In the genomic region with DNA sequence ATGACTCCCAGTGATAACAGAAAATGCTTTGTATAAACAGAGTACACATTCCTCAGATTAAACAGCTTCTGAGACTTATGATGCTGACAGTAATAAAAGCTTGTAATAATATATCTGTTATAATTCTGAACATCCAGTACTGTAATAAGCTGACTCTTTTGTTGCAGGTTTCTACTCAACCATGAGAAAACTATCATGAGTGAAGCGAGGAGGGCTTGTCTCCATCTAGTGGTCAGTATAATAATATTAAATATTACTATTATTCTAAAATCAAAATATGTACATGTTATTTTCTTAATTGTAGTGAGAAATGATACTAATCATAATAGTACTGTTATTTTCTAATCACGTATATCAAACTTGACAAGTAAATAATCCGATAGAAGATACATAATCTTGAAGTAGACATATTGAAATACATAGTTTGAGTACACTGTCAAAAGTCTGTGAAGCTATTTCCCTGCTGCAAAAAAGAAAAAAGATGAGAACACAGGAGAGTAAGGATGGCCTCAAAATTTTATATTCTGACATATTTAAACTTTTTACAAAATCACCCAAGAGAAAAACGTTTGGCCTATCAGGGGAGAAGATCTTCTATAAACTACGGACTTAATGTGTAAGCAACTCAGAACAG, we compare ENCODE assay signal across 8 cellular contexts.
A peak's percentile ranks its signal among the peaks of the same experiment; 100 is the strongest.
DNase-seq lines count a peak whose midpoint lies in the region; ATAC-seq and TF ChIP-seq lines count a peak whose summit lies in the region.

No MANE protein-coding gene starts in this region.

- no peaks in the 10 kb centered on the region for H3K9me2 ChIP-seq in Karpas-422 (replicated peaks; ENCODE audit: insufficient read depth, low read length)

- H3K4me3 Mint-ChIP-seq in activated naive CD4-positive, alpha-beta T cell treated with anti-CD3 and anti-CD28 coated beads, Interleukin-2, amount 10 ng/mL, durations not matched to agents 7 days and 5 days = no peak overlapping the region

- H3K36me3 ChIP-seq in Karpas-422 (ENCODE audit: insufficient read depth, low read length) (no peaks in the 10 kb centered on the region), left lung (no peaks in the 10 kb centered on the region), H7 (replicated peaks; ENCODE audit: control insufficient read depth, insufficient read depth, low read length) (no peaks in the 10 kb centered on the region)

- in situ Hi-C loops in astrocyte of the cerebellum (cut with HindIII; ENCODE audit: low sequenced_read_pairs) = no loop called here

- H3K4me1 ChIP-seq in Karpas-422 (ENCODE audit: low read length) (no peaks in the 10 kb centered on the region), left lung (no peaks in the 10 kb centered on the region)

- H3K27ac Mint-ChIP-seq in activated naive CD4-positive, alpha-beta T cell treated with anti-CD3 and anti-CD28 coated beads, Interleukin-2, amount 10 ng/mL, durations not matched to agents 7 days and 5 days = no peak overlapping the region

- no peak overlapping the region for H3K9ac ChIP-seq in Karpas-422 (ENCODE audit: low read length)

- H3K27me3 ChIP-seq in Karpas-422 (ENCODE audit: low read length) (no peaks in the 10 kb centered on the region), left lung (no peaks in the 10 kb centered on the region), H7 (ENCODE audit: control insufficient read depth, insufficient read depth, low read length) (no peaks in the 10 kb centered on the region)

- CTCF ChIA-PET in activated naive CD4-positive, alpha-beta T cell treated with anti-CD3 and anti-CD28 coated beads, Interleukin-2, amount 10 ng/mL, durations not matched to agents 7 days and 5 days (lab: Charles Lee) = interaction anchor here (0.6 to 2.4 kb wide), 5 partner anchors 294 to 920 kb away, joined by 4 to 13 read pairs (median 7); no protein-coding TSS in a partner anchor

- H3K9me3 ChIP-seq in Karpas-422 (ENCODE audit: low read length) (no peaks in the 10 kb centered on the region), left lung (no peaks in the 10 kb centered on the region)

- no peaks in the 10 kb centered on the region for H3K4me1 Mint-ChIP-seq in activated naive CD4-positive, alpha-beta T cell treated with anti-CD3 and anti-CD28 coated beads, Interleukin-2, amount 10 ng/mL, durations not matched to agents 7 days and 5 days

- intact Hi-C loops in left lung (cut with DNase I) = no loop called here

- no peaks in the 10 kb centered on the region for H3K79me2 ChIP-seq in Karpas-422 (ENCODE audit: low read length)

- no peaks in the 10 kb centered on the region for H3K27me3 Mint-ChIP-seq in activated naive CD4-positive, alpha-beta T cell treated with anti-CD3 and anti-CD28 coated beads, Interleukin-2, amount 10 ng/mL, durations not matched to agents 7 days and 5 days

- H3K27ac ChIP-seq in Karpas-422 (ENCODE audit: low read length) (no peak overlapping the region), left lung (no peak overlapping the region)

- TF ChIP-seq CTCF in astrocyte of the cerebellum (IDR thresholded peaks at IDR 0.05; ENCODE audit: low read depth, low read length, missing control alignments) = peak; percentile 45
- TF ChIP-seq CTCF in left lung (IDR thresholded peaks at IDR 0.05) = peak in 1 of 2 donors; percentile 39

- DNase-seq in DMS 273 (lab: John Stamatoyannopoulos, UW; ENCODE audit: unreplicated experiment) = peak; percentile 47
- peak; percentile 58 for DNase-seq in Karpas-422
- peak; percentile 40 for DNase-seq in astrocyte of the cerebellum (ENCODE audit: low read depth)
- DNase-seq in left lung = no peak
- DNase-seq in NCI-H1048 (lab: John Stamatoyannopoulos, UW) = no peak
- no peak for DNase-seq in activated naive CD4-positive, alpha-beta T cell treated with anti-CD3 and anti-CD28 coated beads, Interleukin-2, amount 10 ng/mL, durations not matched to agents 7 days and 5 days
- DNase-seq in H7 = no peak

- no peaks in the 10 kb centered on the region for H3K9me3 Mint-ChIP-seq in activated naive CD4-positive, alpha-beta T cell treated with anti-CD3 and anti-CD28 coated beads, Interleukin-2, amount 10 ng/mL, durations not matched to agents 7 days and 5 days

- H2AFZ ChIP-seq in Karpas-422 (ENCODE audit: low read length) = no peak overlapping the region

- H3K4me3 ChIP-seq in Karpas-422 (ENCODE audit: low read length) (no peak overlapping the region), astrocyte of the cerebellum (ENCODE audit: low read depth, low read length) (no peak overlapping the region), left lung (no peak overlapping the region), H7 (ENCODE audit: insufficient read depth, low read depth, low read length) (no peak overlapping the region)

- no peaks in the 10 kb centered on the region for H3K36me3 Mint-ChIP-seq in activated naive CD4-positive, alpha-beta T cell treated with anti-CD3 and anti-CD28 coated beads, Interleukin-2, amount 10 ng/mL, durations not matched to agents 7 days and 5 days

- ATAC-seq in left lung = peak; percentile 59
- no peak for ATAC-seq in GM21447 (IDR thresholded peaks at IDR 0.05; ENCODE audit: unreplicated experiment)

- no peaks in the 10 kb centered on the region for H4K20me1 ChIP-seq in Karpas-422 (ENCODE audit: insufficient read depth, low read depth, low read length)

- no peak overlapping the region for H3K4me2 ChIP-seq in Karpas-422 (ENCODE audit: low read depth, low read length, poor library complexity, severe bottlenecking)

Comparison
In these comparisons a context has a peak if more than half of its experiments do, and no peak if none do; other contexts are left out.
1. DNase-seq: peak in DMS 273 (single experiment), Karpas-422 (single experiment) and astrocyte of the cerebellum (single experiment); none in left lung (0 of 2), NCI-H1048 (single experiment), activated naive CD4-positive, alpha-beta T cell treated with anti-CD3 and anti-CD28 coated beads, Interleukin-2, amount 10 ng/mL, durations not matched to agents 7 days and 5 days (single experiment) and H7 (single experiment).